ENCODE assay signal across 1 cellular context in the genomic region with DNA sequence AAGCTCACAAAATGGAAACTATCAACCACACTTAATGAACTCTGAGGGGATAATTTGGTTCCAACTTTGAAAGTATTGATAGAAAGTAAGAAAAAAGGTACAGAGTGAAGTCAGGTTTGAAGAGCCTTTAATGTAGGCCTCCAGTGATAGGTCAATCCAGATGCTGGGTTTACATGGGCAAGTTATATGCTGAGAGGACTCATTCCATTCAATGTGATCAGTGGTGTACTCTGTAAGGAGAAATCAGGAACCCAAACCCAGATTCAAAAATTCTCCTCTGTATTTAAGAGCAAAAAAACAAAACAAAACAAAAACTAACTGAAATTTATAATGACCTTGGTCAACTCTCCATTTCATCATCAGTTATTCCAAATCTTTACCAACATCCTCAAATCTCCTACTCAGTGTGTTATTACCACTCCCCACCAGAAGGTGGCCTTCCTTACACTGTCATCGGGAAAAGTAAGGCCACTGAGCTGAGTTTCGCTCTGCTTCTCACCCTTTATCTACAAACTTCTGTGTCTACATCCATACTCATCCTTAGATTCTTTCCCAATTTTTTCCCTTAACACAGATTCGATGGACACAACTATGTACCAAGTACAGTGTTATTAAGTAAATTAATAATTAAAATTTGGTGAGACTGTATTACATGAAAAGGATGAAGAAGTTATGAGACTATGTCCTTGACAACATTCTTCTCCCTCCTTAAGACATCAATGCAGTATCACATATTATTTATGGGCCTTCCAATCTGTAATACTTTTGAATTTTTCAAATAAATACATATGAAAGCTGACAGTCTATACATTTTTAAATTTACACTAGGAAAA.
TF ChIP-seq lines count a peak whose summit lies in the region.

No MANE protein-coding gene starts in this region.

TF ChIP-seq in H1, 55 proteins besides CTCF, POLR2A, EP300 and RAD21 (continued from another document):
- TF ChIP-seq CBX8 (IDR thresholded peaks at IDR 0.05; ENCODE audit: borderline replicate concordance, low read depth, low read length) (no peak), KDM5A (IDR thresholded peaks at IDR 0.05; ENCODE audit: low read length) (no peak), CHD2 (IDR thresholded peaks at IDR 0.05; ENCODE audit: low read length) (no peak), SIN3A (conservative IDR thresholded peaks at IDR 0.05 in 1 of 2, IDR thresholded peaks at IDR 0.05 in 1 of 2; ENCODE audit: low read depth in 1 of 2, low read length in 2 of 2) (no peak), SRF (IDR thresholded peaks at IDR 0.05; ENCODE audit: low read depth, low read length) (no peak)
